In the genomic region with DNA sequence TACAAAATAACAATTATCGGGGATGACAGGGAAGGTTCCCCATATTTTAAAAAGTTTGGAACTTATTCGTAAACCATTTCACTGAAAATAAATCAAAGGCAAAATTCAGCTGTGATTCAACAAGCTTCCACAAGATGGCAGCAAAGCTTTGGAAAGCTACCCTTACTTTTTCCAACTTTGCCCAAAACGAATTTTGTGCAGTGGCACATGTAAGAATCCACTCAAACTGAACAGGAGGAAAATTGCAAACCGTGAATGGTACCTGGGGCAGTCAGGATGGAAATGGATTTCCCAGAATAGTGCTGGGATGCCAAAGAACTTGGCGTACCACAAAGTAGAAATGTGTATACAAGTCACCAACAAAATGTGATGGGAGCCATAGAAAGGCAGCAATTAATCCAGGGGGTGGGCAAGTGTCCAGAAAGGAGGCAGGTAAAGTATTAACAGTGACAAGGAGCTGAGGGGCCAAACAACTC, we compare ENCODE assay signal across 8 cellular contexts. TPM values are rescaled to one million over a fixed set of nuclear protein-coding genes. Genes with fewer than 3 reads are reported as not detected.
DNase-seq lines count a peak whose midpoint lies in the region; ATAC-seq and TF ChIP-seq lines count a peak whose summit lies in the region.

No MANE protein-coding gene starts in this region.

- no CpG with 5 or more reads among the region's 5 CpGs for WGBS in neuronal stem cell (ENCODE audit: extremely low coverage in 2 of 2, insufficient read length in 2 of 2, insufficient replicate concordance in 1 of 2), 2 donors

- no peak overlapping the region for H2BK5ac ChIP-seq in neuronal stem cell (ENCODE audit: low read length)

- no peaks in the 10 kb centered on the region for H3K27me3 Mint-ChIP-seq in activated CD4-positive, alpha-beta T cell treated with anti-CD3 and anti-CD28 coated beads for 36 hours

- no peak overlapping the region for H2AK5ac ChIP-seq in neuronal stem cell (ENCODE audit: low read depth, low read length)

- H3K4me3 Mint-ChIP-seq in activated CD4-positive, alpha-beta T cell treated with anti-CD3 and anti-CD28 coated beads for 36 hours, result no peak overlapping the region

- CTCF ChIA-PET in activated CD4-positive, alpha-beta T cell treated with anti-CD3 and anti-CD28 coated beads for 36 hours (lab: Charles Lee), result interaction anchor here (0.6 to 4.7 kb wide), 34 partner anchors 8 to 1562 kb away, joined by 3 to 61 read pairs (median 3); a partner anchor contains a TSS

- no peaks in the 10 kb centered on the region for H3K27me3 ChIP-seq in Karpas-422 (ENCODE audit: low read length)
- H3K27me3 ChIP-seq in neuronal stem cell (ENCODE audit: control insufficient read depth in 3 of 3, insufficient read depth in 3 of 3, low read depth in 1 of 3, low read length in 3 of 3), result no peaks in the 10 kb centered on the region

- no peak overlapping the region for H2BK15ac ChIP-seq in neuronal stem cell (ENCODE audit: low read length)

- peaks cover 3% of the 10 kb centered on the region for H3K79me1 ChIP-seq in neuronal stem cell (ENCODE audit: low read depth, low read length)

- H3K14ac ChIP-seq in neuronal stem cell (ENCODE audit: low read length), result no peak overlapping the region

- peak; percentile 86 for TF ChIP-seq CTCF in VCaP (conservative IDR thresholded peaks at IDR 0.05)

- H3K27ac ChIP-seq in Karpas-422 (ENCODE audit: low read length) (no peak overlapping the region), VCaP (peak overlapping the region; percentile 21), neuronal stem cell (replicated peaks; ENCODE audit: low read length) (no peak overlapping the region)

- H3K4ac ChIP-seq in neuronal stem cell (ENCODE audit: low read length), result no peak overlapping the region

- H4K91ac ChIP-seq in neuronal stem cell (ENCODE audit: low read depth, low read length, poor library complexity), result no peak overlapping the region

- no peak overlapping the region for H2BK12ac ChIP-seq in neuronal stem cell (ENCODE audit: low read length)

- H3K9me2 ChIP-seq in Karpas-422 (replicated peaks; ENCODE audit: insufficient read depth, low read length), result no peaks in the 10 kb centered on the region

- H3K9ac ChIP-seq in Karpas-422 (ENCODE audit: low read length), result no peak overlapping the region
- H3K9ac ChIP-seq in neuronal stem cell (ENCODE audit: low read depth, low read length, poor library complexity), result no peak overlapping the region

- H3K4me3 ChIP-seq in Karpas-422 (ENCODE audit: low read length), result no peak overlapping the region
- H3K4me3 ChIP-seq in neuronal stem cell (ENCODE audit: low read length in 2 of 2), result peak overlapping the region in 1 of 2 donors; percentile 42

- H3K4me1 ChIP-seq in Karpas-422 (ENCODE audit: low read length) (no peaks in the 10 kb centered on the region), neuronal stem cell (ENCODE audit: control insufficient read depth in 2 of 2, insufficient read depth in 1 of 2, low read depth in 1 of 2, low read length in 2 of 2) (no peaks in the 10 kb centered on the region)

- H3K4me2 ChIP-seq in Karpas-422 (ENCODE audit: low read depth, low read length, poor library complexity, severe bottlenecking), result no peak overlapping the region
- no peak overlapping the region for H3K4me2 ChIP-seq in neuronal stem cell (ENCODE audit: insufficient read depth, low read length, poor library complexity, severe bottlenecking)

- no peak overlapping the region for H4K8ac ChIP-seq in neuronal stem cell (ENCODE audit: low read depth, low read length)

- TF ChIP-seq POLR2A in GM18505 (IDR thresholded peaks at IDR 0.05; ENCODE audit: borderline replicate concordance, extremely low read depth, insufficient read depth, insufficient read length), result no peak

- H2AFZ ChIP-seq in Karpas-422 (ENCODE audit: low read length) (no peak overlapping the region), neuronal stem cell (ENCODE audit: low read length) (no peak overlapping the region)

- ATAC-seq in activated CD4-positive, alpha-beta T cell treated with anti-CD3 and anti-CD28 coated beads for 36 hours, result no peak
- ATAC-seq in GM18505 (IDR thresholded peaks at IDR 0.05; ENCODE audit: unreplicated experiment) (no peak), HG02938 (IDR thresholded peaks at IDR 0.05; ENCODE audit: unreplicated experiment) (no peak)

- H3K36me3 Mint-ChIP-seq in activated CD4-positive, alpha-beta T cell treated with anti-CD3 and anti-CD28 coated beads for 36 hours (ENCODE audit: low read depth), result peaks cover 51% of the 10 kb centered on the region

- DNase-seq in activated CD4-positive, alpha-beta T cell treated with anti-CD3 and anti-CD28 coated beads for 36 hours, result peak; percentile 49
- no peak for DNase-seq in activated CD4-positive, alpha-beta T cell treated with anti-CD3 and anti-CD28 coated beads for 1 hour
- DNase-seq in Karpas-422 (peak; percentile 75), fibroblast of gingiva (ENCODE audit: low read depth) (peak; percentile 39), neuronal stem cell (ENCODE audit: low spot score) (peak; percentile 52)

- peaks cover 3% of the 10 kb centered on the region; the same call in 1 of the 2 replicates for H3K36me3 ChIP-seq in Karpas-422 (ENCODE audit: insufficient read depth, low read length)
- H3K36me3 ChIP-seq in neuronal stem cell (replicated peaks in 1 of 2; ENCODE audit: control insufficient read depth in 2 of 2, insufficient read depth in 2 of 2, low read length in 2 of 2), result peaks cover 26 to 78% of the 10 kb centered on the region in 2 donors

- no peaks in the 10 kb centered on the region for H4K20me1 ChIP-seq in Karpas-422 (ENCODE audit: insufficient read depth, low read depth, low read length)

- intact Hi-C loops in activated CD4-positive, alpha-beta T cell treated with anti-CD3 and anti-CD28 coated beads for 36 hours (cut with DNase I, micrococcal nuclease), result loop anchor here (1.0 to 5.0 kb wide), 5 partner anchors 193 to 870 kb away; a partner anchor contains a TSS

- H3K79me2 ChIP-seq in Karpas-422 (ENCODE audit: low read length), result no peaks in the 10 kb centered on the region

- peak overlapping the region; percentile 55 for H3K27ac Mint-ChIP-seq in activated CD4-positive, alpha-beta T cell treated with anti-CD3 and anti-CD28 coated beads for 36 hours

- H3K9me3 Mint-ChIP-seq in activated CD4-positive, alpha-beta T cell treated with anti-CD3 and anti-CD28 coated beads for 36 hours (ENCODE audit: low read depth), result no peaks in the 10 kb centered on the region

- H3K9me3 ChIP-seq in Karpas-422 (ENCODE audit: low read length) (no peaks in the 10 kb centered on the region), neuronal stem cell (replicated peaks in 1 of 2; ENCODE audit: control insufficient read depth in 2 of 2, insufficient read depth in 1 of 2, low read depth in 1 of 2, low read length in 2 of 2) (peaks cover 0 to 14% of the 10 kb centered on the region in 2 donors)

- H3K4me1 Mint-ChIP-seq in activated CD4-positive, alpha-beta T cell treated with anti-CD3 and anti-CD28 coated beads for 36 hours, result peaks cover 31% of the 10 kb centered on the region

- H3K23ac ChIP-seq in neuronal stem cell (ENCODE audit: low read depth, low read length, poor library complexity), result no peak overlapping the region

- no peak overlapping the region for H3K18ac ChIP-seq in neuronal stem cell (ENCODE audit: low read length)

- POLR2A ChIA-PET in activated CD4-positive, alpha-beta T cell treated with anti-CD3 and anti-CD28 coated beads for 36 hours (lab: Charles Lee), result interaction anchor here (0.7 to 1.0 kb wide), 2 partner anchors 11 to 850 kb away, joined by 3 to 10 read pairs; a partner anchor contains a TSS

- no peak overlapping the region for H2BK120ac ChIP-seq in neuronal stem cell (ENCODE audit: low read depth, low read length)

RNA-seq across cellular contexts. Expression of a gene that starts 10.7 kb away (rescaled TPM):
- 1,000 to 10,000 TPM in 1 of 2 experiments, 100 to 1,000 TPM in 1; 889 to 1,817 TPM for total RNA-seq in activated CD4-positive, alpha-beta T cell treated with anti-CD3 and anti-CD28 coated beads for 36 hours
- total RNA-seq in Karpas-422 (2014; rRNA removed; shearing (Covaris generic); ENCODE audit: low replicate concordance), result 1,552 and 1,797 TPM in 2 replicates
- polyA plus RNA-seq in neuronal stem cell (2013, experiment 1 of 2), result 2,267 TPM
- polyA plus RNA-seq in neuronal stem cell (2013, experiment 2 of 2), result 2,302 TPM
